In genomic region chr21:43354666-43355065, GRCh38 we compare ENCODE assay signal across 1 cellular context.
A peak's percentile ranks its signal among the peaks of the same experiment; 100 is the strongest.
TF ChIP-seq lines count a peak whose summit lies in the region.

No MANE protein-coding gene starts in this region.

TF ChIP-seq in GM12878, 131 proteins besides CTCF, POLR2A, EP300 and RAD21 (continued from another document):
- TF ChIP-seq, protein P1, sequence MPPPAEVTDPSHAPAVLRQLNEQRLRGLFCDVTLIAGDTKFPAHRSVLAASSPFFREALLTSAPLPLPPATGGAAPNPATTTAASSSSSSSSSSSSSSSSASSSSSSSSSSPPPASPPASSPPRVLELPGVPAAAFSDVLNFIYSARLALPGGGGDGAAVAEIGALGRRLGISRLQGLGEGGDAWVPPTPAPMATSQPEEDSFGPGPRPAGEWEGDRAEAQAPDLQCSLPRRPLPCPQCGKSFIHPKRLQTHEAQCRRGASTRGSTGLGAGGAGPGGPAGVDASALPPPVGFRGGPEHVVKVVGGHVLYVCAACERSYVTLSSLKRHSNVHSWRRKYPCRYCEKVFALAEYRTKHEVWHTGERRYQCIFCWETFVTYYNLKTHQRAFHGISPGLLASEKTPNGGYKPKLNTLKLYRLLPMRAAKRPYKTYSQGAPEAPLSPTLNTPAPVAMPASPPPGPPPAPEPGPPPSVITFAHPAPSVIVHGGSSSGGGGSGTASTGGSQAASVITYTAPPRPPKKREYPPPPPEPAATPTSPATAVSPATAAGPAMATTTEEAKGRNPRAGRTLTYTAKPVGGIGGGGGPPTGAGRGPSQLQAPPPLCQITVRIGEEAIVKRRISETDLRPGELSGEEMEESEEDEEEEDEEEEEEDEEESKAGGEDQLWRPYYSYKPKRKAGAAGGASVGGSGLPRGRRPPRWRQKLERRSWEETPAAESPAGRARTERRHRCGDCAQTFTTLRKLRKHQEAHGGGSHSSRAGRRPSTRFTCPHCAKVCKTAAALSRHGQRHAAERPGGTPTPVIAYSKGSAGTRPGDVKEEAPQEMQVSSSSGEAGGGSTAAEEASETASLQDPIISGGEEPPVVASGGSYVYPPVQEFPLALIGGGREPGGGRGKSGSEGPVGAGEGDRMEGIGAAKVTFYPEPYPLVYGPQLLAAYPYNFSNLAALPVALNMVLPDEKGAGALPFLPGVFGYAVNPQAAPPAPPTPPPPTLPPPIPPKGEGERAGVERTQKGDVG (CRISPR knock-in tag; IDR thresholded peaks at IDR 0.05), result no peak
- TF ChIP-seq PAX5 (IDR thresholded peaks at IDR 0.05; ENCODE audit: borderline replicate concordance, low read depth, low read length) (peak; percentile 58; the same call in 1 of the 2 replicates), RBBP5 (conservative IDR thresholded peaks at IDR 0.05) (no peak), TCF3 (IDR thresholded peaks at IDR 0.05; ENCODE audit: borderline replicate concordance, insufficient read depth, low read depth, low read length) (0 out of 2 replicates have a peak, but pooled peaks have one; percentile 4)
- TF ChIP-seq, protein P2, sequence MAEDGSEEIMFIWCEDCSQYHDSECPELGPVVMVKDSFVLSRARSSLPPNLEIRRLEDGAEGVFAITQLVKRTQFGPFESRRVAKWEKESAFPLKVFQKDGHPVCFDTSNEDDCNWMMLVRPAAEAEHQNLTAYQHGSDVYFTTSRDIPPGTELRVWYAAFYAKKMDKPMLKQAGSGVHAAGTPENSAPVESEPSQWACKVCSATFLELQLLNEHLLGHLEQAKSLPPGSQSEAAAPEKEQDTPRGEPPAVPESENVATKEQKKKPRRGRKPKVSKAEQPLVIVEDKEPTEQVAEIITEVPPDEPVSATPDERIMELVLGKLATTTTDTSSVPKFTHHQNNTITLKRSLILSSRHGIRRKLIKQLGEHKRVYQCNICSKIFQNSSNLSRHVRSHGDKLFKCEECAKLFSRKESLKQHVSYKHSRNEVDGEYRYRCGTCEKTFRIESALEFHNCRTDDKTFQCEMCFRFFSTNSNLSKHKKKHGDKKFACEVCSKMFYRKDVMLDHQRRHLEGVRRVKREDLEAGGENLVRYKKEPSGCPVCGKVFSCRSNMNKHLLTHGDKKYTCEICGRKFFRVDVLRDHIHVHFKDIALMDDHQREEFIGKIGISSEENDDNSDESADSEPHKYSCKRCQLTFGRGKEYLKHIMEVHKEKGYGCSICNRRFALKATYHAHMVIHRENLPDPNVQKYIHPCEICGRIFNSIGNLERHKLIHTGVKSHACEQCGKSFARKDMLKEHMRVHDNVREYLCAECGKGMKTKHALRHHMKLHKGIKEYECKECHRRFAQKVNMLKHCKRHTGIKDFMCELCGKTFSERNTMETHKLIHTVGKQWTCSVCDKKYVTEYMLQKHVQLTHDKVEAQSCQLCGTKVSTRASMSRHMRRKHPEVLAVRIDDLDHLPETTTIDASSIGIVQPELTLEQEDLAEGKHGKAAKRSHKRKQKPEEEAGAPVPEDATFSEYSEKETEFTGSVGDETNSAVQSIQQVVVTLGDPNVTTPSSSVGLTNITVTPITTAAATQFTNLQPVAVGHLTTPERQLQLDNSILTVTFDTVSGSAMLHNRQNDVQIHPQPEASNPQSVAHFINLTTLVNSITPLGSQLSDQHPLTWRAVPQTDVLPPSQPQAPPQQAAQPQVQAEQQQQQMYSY (CRISPR knock-in tag; IDR thresholded peaks at IDR 0.05), result no peak
